ENCODE assay signal across 30 cellular contexts in the genomic region with DNA sequence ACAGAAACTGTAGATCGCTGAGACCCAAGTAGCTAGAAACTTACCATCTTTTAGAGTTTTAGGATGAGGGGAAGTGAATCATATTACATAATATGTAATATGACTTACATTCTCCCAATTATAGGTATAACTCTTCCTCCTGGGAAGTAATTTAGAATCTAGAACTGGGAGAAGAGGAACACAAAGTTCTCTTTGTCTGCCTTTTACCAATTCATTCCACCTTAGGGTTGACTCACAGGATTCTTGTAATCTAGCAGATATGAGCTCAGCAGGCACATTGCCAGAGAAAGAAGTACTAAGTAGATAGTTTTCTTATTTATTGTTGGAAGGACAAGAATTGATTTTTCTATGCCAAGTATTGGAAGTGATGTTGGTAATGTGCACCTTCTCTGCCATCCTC. TPM values are rescaled to one million over a fixed set of nuclear protein-coding genes. Genes with fewer than 3 reads are reported as not detected.
DNase-seq lines count a peak whose midpoint lies in the region; ATAC-seq, FAIRE-seq and TF ChIP-seq lines count a peak whose summit lies in the region.
"Had no signal": no experiment of that assay in that cellular context is flagged by ENCODE, and none has a peak within 500 bp of the region (broad histone marks: within the 10 kb centered on the region; RNA-seq: fewer than 3 reads in every experiment).

No MANE protein-coding gene starts in this region.

- no peaks in the 10 kb centered on the region for H3K27me3 Mint-ChIP-seq in astrocyte (ENCODE audit: low read depth, unreplicated experiment)
- peaks cover 1 to 6% (median 2%) of the 10 kb centered on the region in 3 donors for H3K27me3 Mint-ChIP-seq in immature natural killer cell (ENCODE audit: low read depth in 3 of 3)

- H3K4me3 Mint-ChIP-seq in astrocyte (ENCODE audit: unreplicated experiment) (no peak overlapping the region), immature natural killer cell (no peak overlapping the region)
- H3K4me3 Mint-ChIP-seq: activated B cell treated with CpG ODN at 0.5 μM for 24 hours; activated naive CD4-positive, alpha-beta T cell treated with anti-CD3 and anti-CD28 coated beads, Interleukin-2, amount 50 U/mL, for 24 hours; activated T-helper 17 cell treated with anti-CD3 and anti-CD28 coated beads, Interleukin-2, amount 50 U/mL, for 72 hours; B cell; natural killer cell treated with Interleukin-12 subunit alpha and Interleukin-12 subunit beta and Interleukin-15 and Interleukin-18, amount 100 ng/mL, for 72 hours; T-helper 2 cell treated with Interferon-gamma antibody and Interleukin-4, amounts not matched to agents 5 μg/mL and 100 μg/mL, for 36 hours had no signal

- DNase-seq in A172 (ENCODE audit: low spot score) (peak; percentile 72), HT1080 (ENCODE audit: low read depth) (peak; percentile 84), astrocyte (ENCODE audit: low read depth) (peak; percentile 14), kidney epithelial cell (ENCODE audit: low read depth) (peak; percentile 23), immature natural killer cell (no peak), UCSD-AML1 (lab: John Stamatoyannopoulos, UW; ENCODE audit: unreplicated experiment) (no peak)
- DNase-seq: activated B cell treated with CpG ODN at 0.5 μM for 24 hours; activated CD8-positive, alpha-beta memory T cell treated with anti-CD3 and anti-CD28 coated beads, Interleukin-2, amount 50 U/mL, for 4 hours; DMS53; effector CD4-positive, alpha-beta T cell; foreskin melanocyte; Karpas-422; NCI-H1694 treated with DMSO at 0.1 percent for 48 hours; NCI-H526; right cardiac atrium; RPMI8226; stimulated activated naive CD8-positive, alpha-beta T cell treated with anti-CD3 and anti-CD28 coated beads, Interleukin-15, Interleukin-2, amounts not matched to agents 100 U/mL and 50 U/mL, for 24 hours had no signal

- H3K27ac Mint-ChIP-seq in astrocyte (ENCODE audit: unreplicated experiment) (no peak overlapping the region), immature natural killer cell (no peak overlapping the region)
- H3K27ac Mint-ChIP-seq: activated B cell treated with CpG ODN at 0.5 μM for 24 hours; activated naive CD4-positive, alpha-beta T cell treated with anti-CD3 and anti-CD28 coated beads, Interleukin-2, amount 50 U/mL, for 24 hours; activated T-helper 17 cell treated with anti-CD3 and anti-CD28 coated beads, Interleukin-2, amount 50 U/mL, for 72 hours; B cell; natural killer cell treated with Interleukin-12 subunit alpha and Interleukin-12 subunit beta and Interleukin-15 and Interleukin-18, amount 100 ng/mL, for 72 hours; T-helper 2 cell treated with Interferon-gamma antibody and Interleukin-4, amounts not matched to agents 5 μg/mL and 100 μg/mL, for 36 hours had no signal

- H3K4me1 ChIP-seq in astrocyte (ENCODE audit: insufficient read depth, low read length) = no peaks in the 10 kb centered on the region
- H3K4me1 ChIP-seq: A549, ascending aorta had no signal

- no peak overlapping the region for H3K4me2 ChIP-seq in astrocyte (ENCODE audit: low read length)
- H3K4me2 ChIP-seq: A549 had no signal

- no peaks in the 10 kb centered on the region for H3K9me3 Mint-ChIP-seq in astrocyte (ENCODE audit: unreplicated experiment)
- peaks cover 0 to 12% (median under 1%) of the 10 kb centered on the region in 6 donors for H3K9me3 Mint-ChIP-seq in immature natural killer cell
- H3K9me3 Mint-ChIP-seq: activated B cell treated with CpG ODN at 0.5 μM for 24 hours; activated naive CD4-positive, alpha-beta T cell treated with anti-CD3 and anti-CD28 coated beads, Interleukin-2, amount 50 U/mL, for 24 hours; activated T-helper 17 cell treated with anti-CD3 and anti-CD28 coated beads, Interleukin-2, amount 50 U/mL, for 72 hours; natural killer cell treated with Interleukin-12 subunit alpha and Interleukin-12 subunit beta and Interleukin-15 and Interleukin-18, amount 100 ng/mL, for 72 hours; T-helper 2 cell treated with Interferon-gamma antibody and Interleukin-4, amounts not matched to agents 5 μg/mL and 100 μg/mL, for 36 hours had no signal

- no peak overlapping the region for H3K9ac ChIP-seq in astrocyte (ENCODE audit: low read length)

- ATAC-seq in GM21786 (IDR thresholded peaks at IDR 0.05; ENCODE audit: unreplicated experiment) (no peak), HG03565 (IDR thresholded peaks at IDR 0.05; ENCODE audit: unreplicated experiment) (no peak)
- ATAC-seq: A549; activated T-helper 17 cell treated with anti-CD3 and anti-CD28 coated beads, Interleukin-2, amount 50 U/mL, for 72 hours; esophagus mucosa; natural killer cell treated with Interleukin-12 subunit alpha and Interleukin-12 subunit beta and Interleukin-15 and Interleukin-18, amount 100 ng/mL, for 72 hours; right cardiac atrium; stimulated activated naive CD8-positive, alpha-beta T cell treated with anti-CD3 and anti-CD28 coated beads, Interleukin-15, Interleukin-2, amounts not matched to agents 100 U/mL and 50 U/mL, for 24 hours had no signal

- TF ChIP-seq CTCF in astrocyte (IDR thresholded peaks at IDR 0.05; ENCODE audit: insufficient read depth, low read depth, low read length) (no peak), kidney epithelial cell (IDR thresholded peaks at IDR 0.05; ENCODE audit: insufficient read depth, low read length, poor library complexity, severe bottlenecking) (no peak)

- no peaks in the 10 kb centered on the region for H3K36me3 ChIP-seq in astrocyte (ENCODE audit: insufficient read depth, low read length)
- no peaks in the 10 kb centered on the region for H3K36me3 ChIP-seq in kidney epithelial cell (ENCODE audit: control insufficient read depth, insufficient read depth, low read length)
- H3K36me3 ChIP-seq: ascending aorta had no signal

- no peaks in the 10 kb centered on the region for H3K79me2 ChIP-seq in astrocyte (ENCODE audit: insufficient read depth, low read length)

- no peak overlapping the region for H3K27ac ChIP-seq in astrocyte (ENCODE audit: low read depth, low read length)
- H3K27ac ChIP-seq: A549, ascending aorta had no signal

- no peak overlapping the region for H3K4me3 ChIP-seq in astrocyte (ENCODE audit: insufficient read depth, low read depth, low read length)
- H3K4me3 ChIP-seq in kidney epithelial cell (ENCODE audit: low read depth, low read length) = no peak overlapping the region
- H3K4me3 ChIP-seq: A549, ascending aorta had no signal

- no peaks in the 10 kb centered on the region for H3K36me3 Mint-ChIP-seq in astrocyte (ENCODE audit: low read depth, unreplicated experiment)
- H3K36me3 Mint-ChIP-seq in immature natural killer cell = no peaks in the 10 kb centered on the region
- H3K36me3 Mint-ChIP-seq: activated naive CD4-positive, alpha-beta T cell treated with anti-CD3 and anti-CD28 coated beads, Interleukin-2, amount 50 U/mL, for 24 hours; natural killer cell treated with Interleukin-12 subunit alpha and Interleukin-12 subunit beta and Interleukin-15 and Interleukin-18, amount 100 ng/mL, for 72 hours had no signal

- H4K20me1 ChIP-seq in astrocyte (ENCODE audit: insufficient read depth, low read length) = no peaks in the 10 kb centered on the region

- H3K9me3 ChIP-seq in astrocyte (ENCODE audit: insufficient read depth, low read depth, low read length) = no peaks in the 10 kb centered on the region
- H3K9me3 ChIP-seq: A549, ascending aorta had no signal

- no peak for FAIRE-seq in astrocyte (lab: Jason Lieb, UNC)
- FAIRE-seq: A549, H1 had no signal

- H3K27me3 ChIP-seq in astrocyte (ENCODE audit: insufficient read depth, low read length) (no peaks in the 10 kb centered on the region), kidney epithelial cell (ENCODE audit: control insufficient read depth, insufficient read depth, low read length) (no peaks in the 10 kb centered on the region)
- H3K27me3 ChIP-seq: ascending aorta had no signal

- peaks cover 4% of the 10 kb centered on the region for H3K4me1 Mint-ChIP-seq in astrocyte (ENCODE audit: low read depth, unreplicated experiment)
- H3K4me1 Mint-ChIP-seq in immature natural killer cell = no peaks in the 10 kb centered on the region
- H3K4me1 Mint-ChIP-seq: activated naive CD4-positive, alpha-beta T cell treated with anti-CD3 and anti-CD28 coated beads, Interleukin-2, amount 50 U/mL, for 24 hours; activated T-helper 17 cell treated with anti-CD3 and anti-CD28 coated beads, Interleukin-2, amount 50 U/mL, for 72 hours had no signal

- H2AFZ ChIP-seq in astrocyte (ENCODE audit: low read depth, low read length) = no peak overlapping the region

RNA-seq across cellular contexts. Expression of a gene that starts 58.0 kb away (rescaled TPM):
- not detected in 2 replicates for total RNA-seq in A172 (2014; rRNA removed; shearing (Covaris generic))
- total RNA-seq in HT1080 (2014; rRNA removed; shearing (Covaris generic)) = 0.16 TPM in 1 of 2 replicates, not detected in the other
- not detected in 2 replicates for polyA plus RNA-seq in HT1080 (2015; cell fraction: cytosol; rRNA removed)
- not detected in 2 replicates for polyA plus RNA-seq in HT1080 (2015; cell fraction: nucleus; rRNA removed)
- total RNA-seq in astrocyte = 1.2 and 2.2 TPM in 2 replicates
- total RNA-seq in kidney epithelial cell = 1.2 and 1.4 TPM in 2 replicates
- under 1 TPM; 0.13 to 0.99 (median 0.90) TPM for polyA plus RNA-seq in immature natural killer cell
- total RNA-seq: chondrocyte, osteocyte had no signal

Comparison
In these comparisons a context has a peak if more than half of its experiments do, and no peak if none do; other contexts are left out.
1. DNase-seq: peak in A172 (single experiment), HT1080 (single experiment), astrocyte (single experiment) and kidney epithelial cell (single experiment); none in immature natural killer cell (0 of 3) and UCSD-AML1 (single experiment).